Comparison of ENCODE assay signal across 16 cellular contexts in genomic region chrX:40778861-40779575, GRCh38. TPM values are rescaled to one million over a fixed set of nuclear protein-coding genes. Genes with fewer than 3 reads are reported as not detected.
DNase-seq lines count a peak whose midpoint lies in the region; ATAC-seq, FAIRE-seq and TF ChIP-seq lines count a peak whose summit lies in the region.
"Had no signal": no experiment of that assay in that cellular context is flagged by ENCODE, and none has a peak within 500 bp of the region (broad histone marks: within the 10 kb centered on the region; RNA-seq: fewer than 3 reads in every experiment).

No MANE protein-coding gene starts in this region.

- no peak overlapping the region for H3K27ac Mint-ChIP-seq in activated CD8-positive, alpha-beta T cell treated with anti-CD3 and anti-CD28 coated beads for 36 hours
- H3K27ac Mint-ChIP-seq: activated naive CD8-positive, alpha-beta T cell treated with anti-CD3 and anti-CD28 coated beads for 36 hours; stimulated activated effector memory CD8-positive, alpha-beta T cell treated with anti-CD3 and anti-CD28 coated beads, Interleukin-12 subunit alpha, Interleukin-12 subunit beta, amount 100 ng/mL, for 72 hours had no signal

- intact Hi-C loops in activated CD8-positive, alpha-beta T cell treated with anti-CD3 and anti-CD28 coated beads for 36 hours (cut with micrococcal nuclease), result no loop called here

- H3K4me3 Mint-ChIP-seq in activated CD8-positive, alpha-beta T cell treated with anti-CD3 and anti-CD28 coated beads for 36 hours, result no peak overlapping the region
- H3K4me3 Mint-ChIP-seq: activated naive CD8-positive, alpha-beta T cell treated with anti-CD3 and anti-CD28 coated beads for 36 hours; stimulated activated effector memory CD8-positive, alpha-beta T cell treated with anti-CD3 and anti-CD28 coated beads, Interleukin-12 subunit alpha, Interleukin-12 subunit beta, amount 100 ng/mL, for 72 hours had no signal

- H3K36me3 Mint-ChIP-seq in activated CD8-positive, alpha-beta T cell treated with anti-CD3 and anti-CD28 coated beads for 36 hours (ENCODE audit: low read depth), result no peaks in the 10 kb centered on the region
- H3K36me3 Mint-ChIP-seq: activated naive CD8-positive, alpha-beta T cell treated with anti-CD3 and anti-CD28 coated beads for 36 hours; stimulated activated effector memory CD8-positive, alpha-beta T cell treated with anti-CD3 and anti-CD28 coated beads, Interleukin-12 subunit alpha, Interleukin-12 subunit beta, amount 100 ng/mL, for 72 hours had no signal

- H3K4me1 Mint-ChIP-seq in activated CD8-positive, alpha-beta T cell treated with anti-CD3 and anti-CD28 coated beads for 36 hours (ENCODE audit: low read depth), result peaks cover 4% of the 10 kb centered on the region
- H3K4me1 Mint-ChIP-seq: stimulated activated effector memory CD8-positive, alpha-beta T cell treated with anti-CD3 and anti-CD28 coated beads, Interleukin-12 subunit alpha, Interleukin-12 subunit beta, amount 100 ng/mL, for 72 hours had no signal

- TF ChIP-seq CTCF in astrocyte of the spinal cord (IDR thresholded peaks at IDR 0.05; ENCODE audit: low read depth, low read length), result no peak
- TF ChIP-seq CTCF in foreskin fibroblast (IDR thresholded peaks at IDR 0.05; ENCODE audit: low read depth, low read length), result no peak
- TF ChIP-seq CTCF in activated CD8-positive, alpha-beta T cell treated with anti-CD3 and anti-CD28 coated beads for 36 hours (IDR thresholded peaks at IDR 0.05), result no peak

- H3K27me3 Mint-ChIP-seq in activated CD8-positive, alpha-beta T cell treated with anti-CD3 and anti-CD28 coated beads for 36 hours, result no peaks in the 10 kb centered on the region
- H3K27me3 Mint-ChIP-seq: activated naive CD8-positive, alpha-beta T cell treated with anti-CD3 and anti-CD28 coated beads for 36 hours had no signal

- no peak overlapping the region for H3K4me3 ChIP-seq in astrocyte of the spinal cord (ENCODE audit: low read depth, low read length)
- H3K4me3 ChIP-seq in foreskin fibroblast (ENCODE audit: low read depth in 1 of 2, low read length in 2 of 2), result no peak overlapping the region
- H3K4me3 ChIP-seq: pancreas, smooth muscle cell, upper lobe of left lung had no signal

- ATAC-seq in GM21423 (IDR thresholded peaks at IDR 0.05; ENCODE audit: unreplicated experiment), result no peak
- no peak for ATAC-seq in activated CD8-positive, alpha-beta T cell treated with anti-CD3 and anti-CD28 coated beads for 36 hours
- ATAC-seq: stimulated activated effector memory CD8-positive, alpha-beta T cell treated with anti-CD3 and anti-CD28 coated beads, Interleukin-12 subunit alpha, Interleukin-12 subunit beta, amount 100 ng/mL, for 72 hours had no signal

- no peaks in the 10 kb centered on the region for H3K9me3 Mint-ChIP-seq in activated CD8-positive, alpha-beta T cell treated with anti-CD3 and anti-CD28 coated beads for 36 hours
- H3K9me3 Mint-ChIP-seq: stimulated activated effector memory CD8-positive, alpha-beta T cell treated with anti-CD3 and anti-CD28 coated beads, Interleukin-12 subunit alpha, Interleukin-12 subunit beta, amount 100 ng/mL, for 72 hours had no signal

- FAIRE-seq in urothelium cell line (lab: Jason Lieb, UNC), result no peak
- FAIRE-seq: pancreas had no signal

- peak; percentile 79 for DNase-seq in A172 (ENCODE audit: low spot score)
- peak; percentile 2 for DNase-seq in HT-29 (ENCODE audit: low spot score)
- DNase-seq in astrocyte of the spinal cord (ENCODE audit: low read depth, low spot score), result peak; percentile 18
- peak; percentile 46 to 67 for DNase-seq in foreskin fibroblast
- DNase-seq in UCSD-AML1 (lab: John Stamatoyannopoulos, UW; ENCODE audit: unreplicated experiment), result no peak
- no peak for DNase-seq in activated CD8-positive, alpha-beta T cell treated with anti-CD3 and anti-CD28 coated beads for 36 hours
- no peak for DNase-seq in urothelium cell line (ENCODE audit: low spot score)
- DNase-seq: activated CD4-positive, alpha-beta T cell treated with anti-CD3 and anti-CD28 coated beads for 48 hours; activated naive CD8-positive, alpha-beta T cell treated with anti-CD3 and anti-CD28 coated beads for 36 hours; NCI-H774; pancreas; SHP77; upper lobe of left lung had no signal

- CTCF ChIA-PET in activated CD8-positive, alpha-beta T cell treated with anti-CD3 and anti-CD28 coated beads for 36 hours (lab: Charles Lee), result no interaction called here

- in situ Hi-C loops in astrocyte of the spinal cord (cut with HindIII; ENCODE audit: low sequenced_read_pairs), result no loop called here

- POLR2A ChIA-PET in activated CD8-positive, alpha-beta T cell treated with anti-CD3 and anti-CD28 coated beads for 36 hours (lab: Charles Lee), result no interaction called here

RNA-seq across cellular contexts. Expression of gene MED14, which starts 43.7 kb away (rescaled TPM):
- 23.6 and 25.0 TPM in 2 replicates for total RNA-seq in A172 (2014; rRNA removed; shearing (Covaris generic))
- 9.1 and 12.8 TPM in 2 replicates for total RNA-seq in HT-29 (2014; rRNA removed; shearing (Covaris generic))
- total RNA-seq in activated CD8-positive, alpha-beta T cell treated with anti-CD3 and anti-CD28 coated beads for 36 hours, result 10 to 100 TPM; 37.1 to 39.9 TPM

Comparison
In these comparisons a context has a peak if more than half of its experiments do, and no peak if none do; other contexts are left out.
1. DNase-seq: peak in A172 (single experiment), HT-29 (single experiment), astrocyte of the spinal cord (single experiment) and foreskin fibroblast (2 of 2); none in UCSD-AML1 (single experiment), activated CD8-positive, alpha-beta T cell treated with anti-CD3 and anti-CD28 coated beads for 36 hours (single experiment) and urothelium cell line (single experiment).